ENCODE assay signal across 19 cellular contexts in genomic region chr1:37317870-37318431, GRCh38.
DNase-seq lines count a peak whose midpoint lies in the region; ATAC-seq and TF ChIP-seq lines count a peak whose summit lies in the region.
"Had no signal": no experiment of that assay in that cellular context is flagged by ENCODE, and none has a peak within 500 bp of the region (broad histone marks: within the 10 kb centered on the region; RNA-seq: fewer than 3 reads in every experiment).

No MANE protein-coding gene starts in this region.

- ATAC-seq in left lobe of liver: peak; percentile 55
- ATAC-seq in GM19035 (IDR thresholded peaks at IDR 0.05; ENCODE audit: unreplicated experiment): no peak
- no peak for ATAC-seq in HG03442 (IDR thresholded peaks at IDR 0.05; ENCODE audit: unreplicated experiment)
- ATAC-seq: left ventricle myocardium superior had no signal

- DNase-seq in NCI-H82 (lab: John Stamatoyannopoulos, UW) (peak; percentile 38), NCI-H82 treated with DMSO at 0.1 percent for 48 hours (lab: John Stamatoyannopoulos, UW; ENCODE audit: unreplicated experiment) (no peak), NCI-H748 treated with DMSO at 0.1 percent for 48 hours (lab: John Stamatoyannopoulos, UW) (peak; percentile 18), left lobe of liver (ENCODE audit: low spot score) (no peak), type B pancreatic cell (ENCODE audit: extremely low spot score, unreplicated experiment) (no peak), putamen (ENCODE audit: low spot score) (no peak)
- DNase-seq: activated CD4-positive, alpha-beta T cell treated with anti-CD3 and anti-CD28 coated beads, Interleukin-2, amount 50 U/mL, for 48 hours; activated naive CD8-positive, alpha-beta T cell treated with anti-CD3 and anti-CD28 coated beads, Interleukin-2, amount 10 ng/mL, durations not matched to agents 7 days and 5 days; activated T-cell treated with anti-CD3 and anti-CD28 coated beads, Interleukin-2, amount 50 U/mL, for 48 hours; brain microvascular endothelial cell; C1 segment of cervical spinal cord; cortex of kidney; DND-41; foreskin melanocyte; left ventricle myocardium superior; NCI-H2081; RPMI8226 had no signal

- no peak for TF ChIP-seq CTCF in type B pancreatic cell (conservative IDR thresholded peaks at IDR 0.05)

- peak overlapping the region; percentile 35 for H3K4me3 Mint-ChIP-seq in type B pancreatic cell
- H3K4me3 Mint-ChIP-seq: activated naive CD8-positive, alpha-beta T cell treated with anti-CD3 and anti-CD28 coated beads, Interleukin-2, amount 10 ng/mL, durations not matched to agents 7 days and 5 days had no signal

- H3K36me3 Mint-ChIP-seq in type B pancreatic cell: no peaks in the 10 kb centered on the region
- H3K36me3 Mint-ChIP-seq: activated naive CD8-positive, alpha-beta T cell treated with anti-CD3 and anti-CD28 coated beads, Interleukin-2, amount 10 ng/mL, durations not matched to agents 7 days and 5 days had no signal

- peaks cover 26% of the 10 kb centered on the region for H3K4me1 Mint-ChIP-seq in type B pancreatic cell (ENCODE audit: unreplicated experiment)

- H3K27me3 Mint-ChIP-seq in type B pancreatic cell: peaks cover 89% of the 10 kb centered on the region

- H3K27ac Mint-ChIP-seq in type B pancreatic cell: no peak overlapping the region
- H3K27ac Mint-ChIP-seq: activated naive CD8-positive, alpha-beta T cell treated with anti-CD3 and anti-CD28 coated beads, Interleukin-2, amount 10 ng/mL, durations not matched to agents 7 days and 5 days had no signal

- H3K9me3 Mint-ChIP-seq in type B pancreatic cell: no peaks in the 10 kb centered on the region
- H3K9me3 Mint-ChIP-seq: activated naive CD8-positive, alpha-beta T cell treated with anti-CD3 and anti-CD28 coated beads, Interleukin-2, amount 10 ng/mL, durations not matched to agents 7 days and 5 days had no signal

Comparison
In these comparisons a context has a peak if more than half of its experiments do, and no peak if none do; other contexts are left out.
1. DNase-seq: peak in NCI-H82 (single experiment) and NCI-H748 treated with DMSO at 0.1 percent for 48 hours (single experiment); none in NCI-H82 treated with DMSO at 0.1 percent for 48 hours (single experiment), left lobe of liver (single experiment), type B pancreatic cell (single experiment) and putamen (single experiment).